In the genomic region with DNA sequence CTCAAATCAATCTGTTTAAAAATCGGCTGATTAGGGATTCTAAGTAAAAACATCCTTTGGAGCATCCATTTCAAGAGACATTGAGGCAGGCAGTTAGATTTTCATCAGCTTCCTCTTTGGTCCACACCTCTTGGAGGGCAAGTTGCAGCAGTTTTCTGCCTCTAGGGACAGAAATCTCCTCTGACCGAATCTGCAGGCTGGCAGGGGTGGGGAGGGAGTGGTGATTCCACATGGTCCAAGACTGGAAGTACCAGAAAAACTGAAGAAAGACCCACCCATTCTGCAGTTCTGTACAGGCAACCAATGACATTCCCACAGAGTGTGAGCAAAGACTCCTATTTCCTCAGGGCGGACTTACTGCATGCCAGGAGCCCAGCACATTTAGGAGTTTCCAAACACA, we compare ENCODE assay signal across 14 cellular contexts. TPM values are rescaled to one million over a fixed set of nuclear protein-coding genes. Genes with fewer than 3 reads are reported as not detected.
A peak's percentile ranks its signal among the peaks of the same experiment; 100 is the strongest.
DNase-seq lines count a peak whose midpoint lies in the region; ATAC-seq and TF ChIP-seq lines count a peak whose summit lies in the region.
"Had no signal": no experiment of that assay in that cellular context is flagged by ENCODE, and none has a peak within 500 bp of the region (broad histone marks: within the 10 kb centered on the region; RNA-seq: fewer than 3 reads in every experiment).

No MANE protein-coding gene starts in this region.

- DNase-seq in EH (ENCODE audit: low read depth) (peak; percentile 35), dedifferentiated amniotic fluid mesenchymal stem cell (ENCODE audit: extremely low spot score) (peak; percentile 51), mucosa of descending colon (no peak), NCI-H526 (lab: John Stamatoyannopoulos, UW) (no peak)
- DNase-seq in CD8-positive, alpha-beta T cell = no peak
- DNase-seq: activated T-cell treated with anti-CD3 and anti-CD28 coated beads, Interleukin-2, amount 50 U/mL, for 72 hours; CD4-positive, CD25-positive, alpha-beta regulatory T cell; cerebellar nuclear complex; Kasumi-1; naive B cell; T1000 had no signal

- no peaks in the 10 kb centered on the region for H3K27me3 ChIP-seq in CD8-positive, alpha-beta T cell (ENCODE audit: insufficient read depth, low read length)

- H3K9me3 ChIP-seq in mucosa of descending colon = no peaks in the 10 kb centered on the region
- no peaks in the 10 kb centered on the region for H3K9me3 ChIP-seq in CD8-positive, alpha-beta T cell (ENCODE audit: low read length)

- no peak for TF ChIP-seq CTCF in mucosa of descending colon (IDR thresholded peaks at IDR 0.05)
- no peak for TF ChIP-seq CTCF in CD8-positive, alpha-beta T cell (IDR thresholded peaks at IDR 0.05)

- CTCF ChIA-PET in CD8-positive, alpha-beta T cell (lab: Charles Lee) = interaction anchor here (1.5 kb wide), 1 partner anchor 32 kb away, joined by 3 read pairs; no protein-coding TSS in a partner anchor

- no peak overlapping the region for H3K27ac ChIP-seq in CD8-positive, alpha-beta T cell (ENCODE audit: low read depth, low read length)

- TF ChIP-seq EP300 in Ishikawa (IDR thresholded peaks at IDR 0.05; ENCODE audit: borderline replicate concordance) = peak; percentile 38; the same call in 1 of the 2 replicates

- H3K27me3 Mint-ChIP-seq in CD8-positive, alpha-beta T cell (ENCODE audit: low read depth) = no peaks in the 10 kb centered on the region

- no peak overlapping the region for H3K27ac Mint-ChIP-seq in CD8-positive, alpha-beta T cell
- H3K27ac Mint-ChIP-seq: activated T-cell treated with anti-CD3 and anti-CD28 coated beads, Interleukin-2, amount 50 U/mL, for 72 hours; CD4-positive, CD25-positive, alpha-beta regulatory T cell; naive B cell had no signal

- no peaks in the 10 kb centered on the region for H3K4me1 ChIP-seq in mucosa of descending colon (ENCODE audit: low read depth)
- H3K4me1 ChIP-seq in CD8-positive, alpha-beta T cell (ENCODE audit: insufficient read depth, low read length) = no peaks in the 10 kb centered on the region

- no peaks in the 10 kb centered on the region for H3K36me3 ChIP-seq in mucosa of descending colon (ENCODE audit: low read depth)
- H3K36me3 ChIP-seq in CD8-positive, alpha-beta T cell (ENCODE audit: insufficient read depth, low read length) = no peaks in the 10 kb centered on the region

- POLR2A ChIA-PET in CD8-positive, alpha-beta T cell (lab: Charles Lee) = no interaction called here

- TF ChIP-seq RAD21 in Ishikawa (IDR thresholded peaks at IDR 0.05; ENCODE audit: low read depth) = no peak; the same call in 1 of the 2 replicates

- H3K9me3 Mint-ChIP-seq in CD8-positive, alpha-beta T cell = no peaks in the 10 kb centered on the region
- H3K9me3 Mint-ChIP-seq: activated T-cell treated with anti-CD3 and anti-CD28 coated beads, Interleukin-2, amount 50 U/mL, for 72 hours had no signal

- intact Hi-C loops in mucosa of descending colon (cut with DNase I, micrococcal nuclease) = no loop called here
- intact Hi-C loops in CD8-positive, alpha-beta T cell (cut with DNase I, micrococcal nuclease) = no loop called here

- ATAC-seq in mucosa of descending colon = peak; percentile 62
- ATAC-seq in HG02588 (IDR thresholded peaks at IDR 0.05; ENCODE audit: unreplicated experiment) = no peak
- ATAC-seq in CD8-positive, alpha-beta T cell = no peak
- ATAC-seq in GM18858 (IDR thresholded peaks at IDR 0.05; ENCODE audit: unreplicated experiment) = no peak
- ATAC-seq: activated T-cell treated with anti-CD3 and anti-CD28 coated beads, Interleukin-2, amount 50 U/mL, for 72 hours had no signal

- no peak overlapping the region for H3K4me3 Mint-ChIP-seq in CD8-positive, alpha-beta T cell
- H3K4me3 Mint-ChIP-seq: activated T-cell treated with anti-CD3 and anti-CD28 coated beads, Interleukin-2, amount 50 U/mL, for 72 hours; CD4-positive, CD25-positive, alpha-beta regulatory T cell; naive B cell had no signal

- H3K4me1 Mint-ChIP-seq in CD8-positive, alpha-beta T cell (ENCODE audit: low read depth) = no peaks in the 10 kb centered on the region
- H3K4me1 Mint-ChIP-seq: CD4-positive, CD25-positive, alpha-beta regulatory T cell; naive B cell had no signal

- no peak overlapping the region for H3K4me3 ChIP-seq in mucosa of descending colon
- H3K4me3 ChIP-seq in CD8-positive, alpha-beta T cell (ENCODE audit: low read depth, low read length) = no peak overlapping the region

- H3K36me3 Mint-ChIP-seq in CD8-positive, alpha-beta T cell = no peaks in the 10 kb centered on the region

TF ChIP-seq in Ishikawa, 13 proteins besides CTCF, POLR2A, EP300 and RAD21:
- TF ChIP-seq USF1 (IDR thresholded peaks at IDR 0.05) (no peak), YY1 (IDR thresholded peaks at IDR 0.05; ENCODE audit: low read depth) (no peak), REST (IDR thresholded peaks at IDR 0.05; ENCODE audit: low read depth) (no peak), CREB1 (IDR thresholded peaks at IDR 0.05; ENCODE audit: low read depth) (no peak), EGR1 (IDR thresholded peaks at IDR 0.05) (no peak), TAF1 (IDR thresholded peaks at IDR 0.05; ENCODE audit: low read depth) (no peak), FOXM1 (IDR thresholded peaks at IDR 0.05; ENCODE audit: borderline replicate concordance, low read depth) (no peak), TEAD4 (IDR thresholded peaks at IDR 0.05) (peak; percentile 70), MAX (IDR thresholded peaks at IDR 0.05) (peak; percentile 93), CEBPB (IDR thresholded peaks at IDR 0.05) (no peak), NFIC (IDR thresholded peaks at IDR 0.05) (no peak), TCF12 (IDR thresholded peaks at IDR 0.05; ENCODE audit: low read depth) (peak; percentile 65; the same call in 1 of the 2 replicates), ZBTB7A (IDR thresholded peaks at IDR 0.05; ENCODE audit: low read depth) (no peak)

RNA-seq across cellular contexts. Expression of gene FGFBP3, which starts 29.0 kb away (rescaled TPM):
- total RNA-seq in mucosa of descending colon = 1 to 10 TPM in 2 of 3 donors, under 1 TPM in 1; 0.85 to 2.1 (median 1.0) TPM
- total RNA-seq in CD8-positive, alpha-beta T cell = 1 to 10 TPM; 1.3 to 1.5 TPM

RNA-seq across cellular contexts. Expression of gene BTAF1, which starts 43.3 kb away (rescaled TPM):
- 10 to 100 TPM; 25.7 to 34.4 (median 27.0) TPM for total RNA-seq in mucosa of descending colon
- 10 to 100 TPM; 88.6 to 90.7 TPM for total RNA-seq in CD8-positive, alpha-beta T cell

Comparison
In these comparisons a context has a peak if more than half of its experiments do, and no peak if none do; other contexts are left out.
1. DNase-seq: peak in EH (single experiment) and dedifferentiated amniotic fluid mesenchymal stem cell (single experiment); none in mucosa of descending colon (0 of 3), NCI-H526 (0 of 2) and CD8-positive, alpha-beta T cell (0 of 7).